ENCODE assay signal across 11 cellular contexts in genomic region chr3:124557433-124558232, GRCh38.
DNase-seq lines count a peak whose midpoint lies in the region; ATAC-seq and TF ChIP-seq lines count a peak whose summit lies in the region.
"Had no signal": no experiment of that assay in that cellular context is flagged by ENCODE, and none has a peak within 500 bp of the region (broad histone marks: within the 10 kb centered on the region; RNA-seq: fewer than 3 reads in every experiment).

No MANE protein-coding gene starts in this region.

- H3K27me3 Mint-ChIP-seq in HFFc6 (ENCODE audit: insufficient read depth) = peaks cover 9% of the 10 kb centered on the region
- H3K27me3 Mint-ChIP-seq in Calu3 (ENCODE audit: unreplicated experiment) = peaks cover 80% of the 10 kb centered on the region
- peaks cover 7 to 18% (median 17%) of the 10 kb centered on the region in 3 donors for H3K27me3 Mint-ChIP-seq in immature natural killer cell (ENCODE audit: low read depth in 3 of 3)

- no peak overlapping the region for H3K4me3 ChIP-seq in choroid plexus epithelial cell (ENCODE audit: low read depth, low read length)

- intact Hi-C loops in Calu3 (cut with micrococcal nuclease; ENCODE audit: unreplicated experiment) = loop anchor here (10.0 kb wide), 1 partner anchor 543 kb away; no protein-coding TSS in a partner anchor

- ATAC-seq in HG02885 (IDR thresholded peaks at IDR 0.05; ENCODE audit: poor library complexity, unreplicated experiment) = no peak

- DNase-seq in HFFc6 (peak; percentile 47), NCI-H345 treated with DMSO at 0.1 percent for 48 hours (lab: John Stamatoyannopoulos, UW; ENCODE audit: unreplicated experiment) (peak; percentile 51), choroid plexus epithelial cell (ENCODE audit: low read depth) (peak; percentile 42), renal cortical epithelial cell (ENCODE audit: low read depth) (peak; percentile 42), Calu3 (no peak), immature natural killer cell (no peak), epidermal melanocyte (ENCODE audit: insufficient read length, low spot score) (no peak)
- DNase-seq: activated naive CD8-positive, alpha-beta T cell treated with anti-CD3 and anti-CD28 coated beads for 36 hours; head of caudate nucleus; NCI-H526 had no signal

- peaks cover 40% of the 10 kb centered on the region for H3K4me1 Mint-ChIP-seq in HFFc6 (ENCODE audit: low read depth)
- H3K4me1 Mint-ChIP-seq in Calu3 (ENCODE audit: low read depth, unreplicated experiment) = peaks cover 23% of the 10 kb centered on the region
- peaks cover 1 to 10% of the 10 kb centered on the region in 2 donors for H3K4me1 Mint-ChIP-seq in immature natural killer cell

- H3K4me3 Mint-ChIP-seq in HFFc6 (peak overlapping the region; percentile 6), Calu3 (ENCODE audit: low read depth, unreplicated experiment) (no peak overlapping the region), immature natural killer cell (no peak overlapping the region)
- H3K4me3 Mint-ChIP-seq: activated naive CD8-positive, alpha-beta T cell treated with anti-CD3 and anti-CD28 coated beads for 36 hours had no signal

- H3K27ac Mint-ChIP-seq in HFFc6 = peak overlapping the region; percentile 22; the same call in 1 of the 2 replicates
- no peak overlapping the region for H3K27ac Mint-ChIP-seq in Calu3 (ENCODE audit: unreplicated experiment)
- H3K27ac Mint-ChIP-seq in immature natural killer cell = no peak overlapping the region
- H3K27ac Mint-ChIP-seq: activated naive CD8-positive, alpha-beta T cell treated with anti-CD3 and anti-CD28 coated beads for 36 hours had no signal

- TF ChIP-seq CTCF in HFFc6 (IDR thresholded peaks at IDR 0.05) (no peak; the same call in 1 of the 2 replicates), choroid plexus epithelial cell (conservative IDR thresholded peaks at IDR 0.05; ENCODE audit: low read depth, low read length) (no peak), Calu3 (IDR thresholded peaks at IDR 0.05; ENCODE audit: unreplicated experiment) (no peak)

- H3K36me3 Mint-ChIP-seq in HFFc6 (ENCODE audit: low read depth) (no peaks in the 10 kb centered on the region), Calu3 (ENCODE audit: insufficient read depth, unreplicated experiment) (peaks cover 4% of the 10 kb centered on the region), immature natural killer cell (no peaks in the 10 kb centered on the region)
- H3K36me3 Mint-ChIP-seq: activated naive CD8-positive, alpha-beta T cell treated with anti-CD3 and anti-CD28 coated beads for 36 hours had no signal

- no peaks in the 10 kb centered on the region for H3K9me3 Mint-ChIP-seq in HFFc6
- no peaks in the 10 kb centered on the region for H3K9me3 Mint-ChIP-seq in Calu3 (ENCODE audit: low read depth, unreplicated experiment)
- H3K9me3 Mint-ChIP-seq in immature natural killer cell = no peaks in the 10 kb centered on the region
- H3K9me3 Mint-ChIP-seq: activated naive CD8-positive, alpha-beta T cell treated with anti-CD3 and anti-CD28 coated beads for 36 hours had no signal

- CTCF ChIA-PET in Calu3 (lab: Charles Lee) = no interaction called here

- BruUV-seq in Calu3 (replicated peaks; lab: Mats Ljungman, UMichigan) = no TSS peak

Comparison
In these comparisons a context has a peak if more than half of its experiments do, and no peak if none do; other contexts are left out.
1. DNase-seq: peak in HFFc6 (single experiment), NCI-H345 treated with DMSO at 0.1 percent for 48 hours (single experiment), choroid plexus epithelial cell (single experiment) and renal cortical epithelial cell (single experiment); none in Calu3 (single experiment), immature natural killer cell (0 of 3) and epidermal melanocyte (single experiment).